Comparison of ENCODE assay signal across 1 cellular context in the genomic region with DNA sequence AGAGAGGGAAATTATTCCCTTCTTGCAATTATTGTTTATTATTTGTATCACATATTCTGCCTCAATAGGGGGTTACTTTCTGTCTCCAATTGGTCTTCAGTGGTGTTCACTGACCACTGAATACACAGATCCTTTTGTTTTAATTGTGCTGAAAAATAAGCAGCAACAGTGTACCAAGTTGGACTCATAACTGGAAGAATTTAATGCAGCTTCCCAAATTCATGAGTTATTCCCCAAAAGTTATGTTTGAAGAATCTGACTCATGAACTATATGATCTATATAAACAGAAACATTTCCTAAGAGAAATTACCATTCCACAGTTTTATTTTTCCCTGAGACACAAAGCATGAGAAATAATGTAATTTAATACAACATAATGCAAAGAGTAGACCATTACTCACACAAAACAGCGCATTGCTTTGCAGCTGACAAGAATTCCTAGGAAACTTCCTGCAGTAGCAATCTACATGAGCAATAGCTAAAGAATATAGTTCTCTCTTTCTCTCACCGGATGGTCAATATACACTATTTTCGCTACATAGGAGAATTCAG.
TF ChIP-seq lines count a peak whose summit lies in the region.

No MANE protein-coding gene starts in this region.

TF ChIP-seq in IMR-90, 13 proteins besides CTCF, POLR2A, EP300 and RAD21:
- no peak for TF ChIP-seq FOS (IDR thresholded peaks at IDR 0.05; ENCODE audit: low read depth, low read length)
- no peak for TF ChIP-seq SMC3 (IDR thresholded peaks at IDR 0.05; ENCODE audit: low read depth, low read length)
- TF ChIP-seq MAZ (IDR thresholded peaks at IDR 0.05; ENCODE audit: borderline replicate concordance, low read depth, low read length), result no peak
- TF ChIP-seq RCOR1 (IDR thresholded peaks at IDR 0.05; ENCODE audit: insufficient replicate concordance, low read length), result no peak
- TF ChIP-seq MXI1 (IDR thresholded peaks at IDR 0.05; ENCODE audit: borderline replicate concordance, low read depth, low read length), result no peak
- TF ChIP-seq, protein P1, sequence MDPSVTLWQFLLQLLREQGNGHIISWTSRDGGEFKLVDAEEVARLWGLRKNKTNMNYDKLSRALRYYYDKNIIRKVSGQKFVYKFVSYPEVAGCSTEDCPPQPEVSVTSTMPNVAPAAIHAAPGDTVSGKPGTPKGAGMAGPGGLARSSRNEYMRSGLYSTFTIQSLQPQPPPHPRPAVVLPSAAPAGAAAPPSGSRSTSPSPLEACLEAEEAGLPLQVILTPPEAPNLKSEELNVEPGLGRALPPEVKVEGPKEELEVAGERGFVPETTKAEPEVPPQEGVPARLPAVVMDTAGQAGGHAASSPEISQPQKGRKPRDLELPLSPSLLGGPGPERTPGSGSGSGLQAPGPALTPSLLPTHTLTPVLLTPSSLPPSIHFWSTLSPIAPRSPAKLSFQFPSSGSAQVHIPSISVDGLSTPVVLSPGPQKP (IDR thresholded peaks at IDR 0.05; ENCODE audit: borderline replicate concordance, low read depth, low read length), result no peak
- TF ChIP-seq NFE2L2 (IDR thresholded peaks at IDR 0.05; ENCODE audit: low read depth, low read length), result no peak
- TF ChIP-seq BHLHE40 (IDR thresholded peaks at IDR 0.05; ENCODE audit: low read depth, low read length), result no peak
- no peak for TF ChIP-seq MAFK (IDR thresholded peaks at IDR 0.05; ENCODE audit: low read depth, low read length)
- no peak for TF ChIP-seq RFX5 (IDR thresholded peaks at IDR 0.05; ENCODE audit: low read depth, low read length)
- TF ChIP-seq CEBPB (IDR thresholded peaks at IDR 0.05; ENCODE audit: low read depth, low read length), result no peak
- TF ChIP-seq, protein P2, sequence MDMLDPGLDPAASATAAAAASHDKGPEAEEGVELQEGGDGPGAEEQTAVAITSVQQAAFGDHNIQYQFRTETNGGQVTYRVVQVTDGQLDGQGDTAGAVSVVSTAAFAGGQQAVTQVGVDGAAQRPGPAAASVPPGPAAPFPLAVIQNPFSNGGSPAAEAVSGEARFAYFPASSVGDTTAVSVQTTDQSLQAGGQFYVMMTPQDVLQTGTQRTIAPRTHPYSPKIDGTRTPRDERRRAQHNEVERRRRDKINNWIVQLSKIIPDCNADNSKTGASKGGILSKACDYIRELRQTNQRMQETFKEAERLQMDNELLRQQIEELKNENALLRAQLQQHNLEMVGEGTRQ (IDR thresholded peaks at IDR 0.05; ENCODE audit: low read depth, low read length), result no peak
- no peak for TF ChIP-seq CHD1 (IDR thresholded peaks at IDR 0.05; ENCODE audit: low read depth, low read length)
